ENCODE assay signal across 8 cellular contexts in genomic region chr10:72691470-72692056, GRCh38. TPM values are rescaled to one million over a fixed set of nuclear protein-coding genes. Genes with fewer than 3 reads are reported as not detected.
A peak's percentile ranks its signal among the peaks of the same experiment; 100 is the strongest.
DNase-seq lines count a peak whose midpoint lies in the region; ATAC-seq, FAIRE-seq and TF ChIP-seq lines count a peak whose summit lies in the region.

No MANE protein-coding gene starts in this region.

- DNase-seq in right atrium auricular region (ENCODE audit: low spot score), result no peak
- no peak for DNase-seq in Right ventricle myocardium superior
- DNase-seq in RWPE1 (ENCODE audit: low spot score), result peak; percentile 96
- DNase-seq in GM13976 (ENCODE audit: low spot score), result no peak
- no peak for DNase-seq in CD1c-positive myeloid dendritic cell (ENCODE audit: extremely low spot score)

- H3K27me3 ChIP-seq in right atrium auricular region (no peaks in the 10 kb centered on the region), neuron (ENCODE audit: insufficient read depth, low read length) (no peaks in the 10 kb centered on the region)

- TF ChIP-seq CTCF in right atrium auricular region (IDR thresholded peaks at IDR 0.05) (no peak), RWPE1 (conservative IDR thresholded peaks at IDR 0.05; ENCODE audit: low read depth) (no peak), GM13976 (IDR thresholded peaks at IDR 0.05; ENCODE audit: borderline replicate concordance, control extremely low read depth, extremely low read depth, insufficient read depth, missing control alignments) (no peak)

- H3K36me3 ChIP-seq in right atrium auricular region (no peaks in the 10 kb centered on the region), neuron (ENCODE audit: insufficient read depth, low read length) (no peaks in the 10 kb centered on the region)

- H3K27ac ChIP-seq in right atrium auricular region (peak overlapping the region; percentile 88 to 94), RWPE1 (peak overlapping the region; percentile 84)

- H3K9me3 ChIP-seq in right atrium auricular region, result no peaks in the 10 kb centered on the region
- no peaks in the 10 kb centered on the region for H3K9me3 ChIP-seq in neuron (ENCODE audit: low read length)

- in situ Hi-C loops in GM13976 (cut with MboI; ENCODE audit: low sequenced_read_pairs, unreplicated experiment), result no loop called here

- intact Hi-C loops in Right ventricle myocardium superior (cut with DNase I), result loop anchor here (5.0 to 10.0 kb wide), 2 partner anchors 141 to 317 kb away; no protein-coding TSS in a partner anchor

- ATAC-seq in Right ventricle myocardium superior (ENCODE audit: poor library complexity), result no peak
- no peak for ATAC-seq in HG03135 (IDR thresholded peaks at IDR 0.05; ENCODE audit: unreplicated experiment)

- peak overlapping the region; percentile 79 for H2AFZ ChIP-seq in neuron (ENCODE audit: low read depth, low read length)

- POLR2A ChIA-PET in RWPE1 (lab: Yijun Ruan, JAX; ENCODE audit: low non-redundant PET), result interaction anchor here (0.5 to 0.7 kb wide), 5 partner anchors 57 to 326 kb away, joined by 3 to 6 read pairs (median 3); no protein-coding TSS in a partner anchor

- peak; percentile 82 for FAIRE-seq in endometrium (lab: Jason Lieb, UNC)

- H3K4me3 ChIP-seq in right atrium auricular region, result peak overlapping the region; percentile 68 to 92
- H3K4me3 ChIP-seq in neuron (ENCODE audit: low read length), result peak overlapping the region; percentile 95

- CTCF ChIA-PET in RWPE1 (lab: Yijun Ruan, JAX), result no interaction called here

- H3K4me1 ChIP-seq in right atrium auricular region, result peaks cover 0 to 32% of the 10 kb centered on the region in 2 donors
- H3K4me1 ChIP-seq in neuron (ENCODE audit: insufficient read depth, low read length), result peaks cover 18% of the 10 kb centered on the region

RNA-seq across cellular contexts. Expression of gene MCU, which starts 0.4 kb away (rescaled TPM):
- total RNA-seq in right atrium auricular region (10 to 100 TPM; 12.4 to 14.2 TPM), Right ventricle myocardium superior (11.3 TPM)
